In genomic region chr10:93476756-93477155, GRCh38 we compare ENCODE assay signal across 20 cellular contexts. TPM values are rescaled to one million over a fixed set of nuclear protein-coding genes. Genes with fewer than 3 reads are reported as not detected.
A peak's percentile ranks its signal among the peaks of the same experiment; 100 is the strongest.
DNase-seq lines count a peak whose midpoint lies in the region; ATAC-seq and TF ChIP-seq lines count a peak whose summit lies in the region.
"Had no signal": no experiment of that assay in that cellular context is flagged by ENCODE, and none has a peak within 500 bp of the region (broad histone marks: within the 10 kb centered on the region; RNA-seq: fewer than 3 reads in every experiment).

No MANE protein-coding gene starts in this region.

- peak overlapping the region; percentile 54 for H3K27ac Mint-ChIP-seq in mesothelial cell of epicardium
- H3K27ac Mint-ChIP-seq: activated CD4-positive, alpha-beta T cell treated with anti-CD3 and anti-CD28 coated beads for 36 hours; activated naive CD4-positive, alpha-beta T cell treated with anti-CD3 and anti-CD28 coated beads, Interleukin-2, amount 50 U/mL, for 24 hours; activated T-helper 1 cell treated with anti-CD3 and anti-CD28 coated beads, Interleukin-12 subunit alpha, Interleukin-12 subunit beta, Interleukin-2, Interleukin-4 antibody, amounts not matched to agents 30 ng/mL and 10 ng/mL and 1 ng/mL, durations not matched to agents 14 hours and 24 hours and 36 hours; progenitor cell of endocrine pancreas; stimulated activated naive CD8-positive, alpha-beta T cell treated with anti-CD3 and anti-CD28 coated beads, Interleukin-15, amount 100 ng/mL, for 72 hours; T-cell had no signal

- H3K4me3 ChIP-seq in SK-N-SH (ENCODE audit: low read depth in 2 of 2, low read length in 1 of 2) (no peak overlapping the region), uterus (no peak overlapping the region)
- H3K4me3 ChIP-seq: ascending aorta had no signal

- no peak for DNase-seq in SK-N-SH
- no peak for DNase-seq in epithelial cell of prostate (ENCODE audit: low read depth, low spot score)
- no peak for DNase-seq in mesothelial cell of epicardium (ENCODE audit: low spot score in 2 of 2, unreplicated experiment in 2 of 2)
- no peak for DNase-seq in uterus
- no peak for DNase-seq in SHP77 treated with DMSO at 0.1 percent for 48 hours (lab: John Stamatoyannopoulos, UW)
- no peak for DNase-seq in Ammon's horn (ENCODE audit: low spot score)
- DNase-seq: 8988T; activated CD4-positive, alpha-beta T cell treated with anti-CD3 and anti-CD28 coated beads for 36 hours; mesendoderm; NCI-H1417; NCI-H510A treated with DMSO at 0.1 percent for 48 hours; stimulated activated naive CD8-positive, alpha-beta T cell treated with anti-CD3 and anti-CD28 coated beads, Interleukin-15, amount 100 ng/mL, for 72 hours; T-cell had no signal

- ATAC-seq in SK-N-SH treated with all-trans-retinoic acid at 6 μM for 48 hours (no peak), HG03097 (IDR thresholded peaks at IDR 0.05; ENCODE audit: low FRiP score, unreplicated experiment) (no peak)
- ATAC-seq: activated CD4-positive, alpha-beta T cell treated with anti-CD3 and anti-CD28 coated beads for 36 hours; stimulated activated naive CD8-positive, alpha-beta T cell treated with anti-CD3 and anti-CD28 coated beads, Interleukin-15, amount 100 ng/mL, for 72 hours; T-cell had no signal

- WGBS in SK-N-SH (ENCODE audit: low lambda C conversion rate) = 91% methylated on average over 2 of the region's 2 CpGs

- peaks cover 100% of the 10 kb centered on the region for H3K79me2 ChIP-seq in SK-N-SH (ENCODE audit: insufficient read depth)

- intact Hi-C loops in uterus (cut with DNase I; ENCODE audit: low total_unique reads) = no loop called here

- TF ChIP-seq POLR2A in uterus (IDR thresholded peaks at IDR 0.05) = no peak

- no peaks in the 10 kb centered on the region for H4K20me1 ChIP-seq in SK-N-SH (ENCODE audit: insufficient read depth)

- TF ChIP-seq CTCF in SK-N-SH (IDR thresholded peaks at IDR 0.05) = no peak
- TF ChIP-seq CTCF in mesothelial cell of epicardium (IDR thresholded peaks at IDR 0.05; ENCODE audit: unreplicated experiment) = no peak
- TF ChIP-seq CTCF in uterus (IDR thresholded peaks at IDR 0.05) = no peak

- H3F3A ChIP-seq in SK-N-SH (replicated peaks; ENCODE audit: insufficient read depth) = peaks cover 61% of the 10 kb centered on the region

- CTCF ChIA-PET in SK-N-SH (lab: Yijun Ruan, JAX) = interaction anchor here (8.8 to 16.8 kb wide), 2 partner anchors 100 to 101 kb away, joined by 92 to 515 read pairs; no protein-coding TSS in a partner anchor

- no peaks in the 10 kb centered on the region for H3K27me3 Mint-ChIP-seq in mesothelial cell of epicardium (ENCODE audit: low read depth)
- H3K27me3 Mint-ChIP-seq: activated CD4-positive, alpha-beta T cell treated with anti-CD3 and anti-CD28 coated beads for 36 hours; progenitor cell of endocrine pancreas; stimulated activated naive CD8-positive, alpha-beta T cell treated with anti-CD3 and anti-CD28 coated beads, Interleukin-15, amount 100 ng/mL, for 72 hours had no signal

- H3K27me3 ChIP-seq in SK-N-SH (ENCODE audit: insufficient read depth) (no peaks in the 10 kb centered on the region), uterus (no peaks in the 10 kb centered on the region)
- H3K27me3 ChIP-seq: ascending aorta had no signal

- no peak overlapping the region for H2AFZ ChIP-seq in SK-N-SH (ENCODE audit: low read depth)

- peaks cover 0 to 23% of the 10 kb centered on the region in 2 experiments for H3K36me3 ChIP-seq in SK-N-SH (replicated peaks in 1 of 2; ENCODE audit: control insufficient read depth in 1 of 2, insufficient read depth in 2 of 2, low read length in 1 of 2)
- H3K36me3 ChIP-seq in uterus = no peaks in the 10 kb centered on the region

- H3K9me3 ChIP-seq in SK-N-SH (no peaks in the 10 kb centered on the region), uterus (no peaks in the 10 kb centered on the region)
- H3K9me3 ChIP-seq: ascending aorta had no signal

- H3K27ac ChIP-seq in SK-N-SH (ENCODE audit: low read depth in 2 of 2, low read length in 1 of 2) (peak overlapping the region in 1 of 2 experiments; percentile 99; a peak in 2 of 4 replicates), epithelial cell of prostate (peak overlapping the region; percentile 99), uterus (peak overlapping the region; percentile 1 to 89)
- H3K27ac ChIP-seq: HL-60 had no signal

- H3K4me1 Mint-ChIP-seq in mesothelial cell of epicardium = peaks cover 47% of the 10 kb centered on the region

- H3K9me3 Mint-ChIP-seq in mesothelial cell of epicardium = no peaks in the 10 kb centered on the region
- H3K9me3 Mint-ChIP-seq: activated naive CD4-positive, alpha-beta T cell treated with anti-CD3 and anti-CD28 coated beads, Interleukin-2, amount 50 U/mL, for 24 hours; activated T-helper 1 cell treated with anti-CD3 and anti-CD28 coated beads, Interleukin-12 subunit alpha, Interleukin-12 subunit beta, Interleukin-2, Interleukin-4 antibody, amounts not matched to agents 30 ng/mL and 10 ng/mL and 1 ng/mL, durations not matched to agents 14 hours and 24 hours and 36 hours; stimulated activated naive CD8-positive, alpha-beta T cell treated with anti-CD3 and anti-CD28 coated beads, Interleukin-15, amount 100 ng/mL, for 72 hours; T-cell had no signal

- TF ChIP-seq RAD21 in SK-N-SH (IDR thresholded peaks at IDR 0.05; ENCODE audit: low read length) = no peak

- TF ChIP-seq EP300 in SK-N-SH (IDR thresholded peaks at IDR 0.05; ENCODE audit: borderline replicate concordance in 1 of 2, low read depth in 1 of 2, low read length in 1 of 2) = no peak

- no peak overlapping the region for H3K4me2 ChIP-seq in SK-N-SH

- no peaks in the 10 kb centered on the region for H3K9me2 ChIP-seq in SK-N-SH

- H3K36me3 Mint-ChIP-seq in mesothelial cell of epicardium = no peaks in the 10 kb centered on the region
- H3K36me3 Mint-ChIP-seq: activated naive CD4-positive, alpha-beta T cell treated with anti-CD3 and anti-CD28 coated beads, Interleukin-2, amount 50 U/mL, for 24 hours; T-cell had no signal

- POLR2A ChIA-PET in SK-N-SH (lab: Yijun Ruan, JAX) = no interaction called here

- H3K4me3 Mint-ChIP-seq in mesothelial cell of epicardium = no peak overlapping the region
- H3K4me3 Mint-ChIP-seq: activated CD4-positive, alpha-beta T cell treated with anti-CD3 and anti-CD28 coated beads for 36 hours; activated naive CD4-positive, alpha-beta T cell treated with anti-CD3 and anti-CD28 coated beads, Interleukin-2, amount 50 U/mL, for 24 hours; activated T-helper 1 cell treated with anti-CD3 and anti-CD28 coated beads, Interleukin-12 subunit alpha, Interleukin-12 subunit beta, Interleukin-2, Interleukin-4 antibody, amounts not matched to agents 30 ng/mL and 10 ng/mL and 1 ng/mL, durations not matched to agents 14 hours and 24 hours and 36 hours; stimulated activated naive CD8-positive, alpha-beta T cell treated with anti-CD3 and anti-CD28 coated beads, Interleukin-15, amount 100 ng/mL, for 72 hours; T-cell had no signal

- H3K4me1 ChIP-seq in SK-N-SH (ENCODE audit: control insufficient read depth in 1 of 2, insufficient read depth in 2 of 2, low read depth in 1 of 2, low read length in 1 of 2) (peaks cover 10 to 24% of the 10 kb centered on the region in 2 experiments; a peak in 2 of 4 replicates), uterus (peaks cover 0 to 4% of the 10 kb centered on the region in 2 donors)

- H3K9ac ChIP-seq in SK-N-SH = peak overlapping the region; percentile 12; the same call in 1 of the 2 replicates

TF ChIP-seq in SK-N-SH treated with all-trans-retinoic acid at 6 μM for 48 hours, 23 proteins besides CTCF, POLR2A, EP300 and RAD21:
- no peak for TF ChIP-seq ZNF70 (CRISPR knock-in tag; IDR thresholded peaks at IDR 0.05)
- no peak for TF ChIP-seq ZNF8 (CRISPR knock-in tag; IDR thresholded peaks at IDR 0.05)
- no peak for TF ChIP-seq TCF4 (CRISPR knock-in tag; IDR thresholded peaks at IDR 0.05; ENCODE audit: borderline replicate concordance)
- TF ChIP-seq CSRNP3 (CRISPR knock-in tag; IDR thresholded peaks at IDR 0.05) = no peak
- no peak for TF ChIP-seq ISL1 (CRISPR knock-in tag; IDR thresholded peaks at IDR 0.05)
- TF ChIP-seq TOX (CRISPR knock-in tag; IDR thresholded peaks at IDR 0.05; ENCODE audit: borderline replicate concordance) = no peak
- TF ChIP-seq CREB5 (CRISPR knock-in tag; IDR thresholded peaks at IDR 0.05; ENCODE audit: low read depth) = no peak
- no peak for TF ChIP-seq ARNTL (CRISPR knock-in tag; IDR thresholded peaks at IDR 0.05; ENCODE audit: borderline replicate concordance, low read depth)
- TF ChIP-seq RARB (CRISPR knock-in tag; IDR thresholded peaks at IDR 0.05) = no peak

RNA-seq across cellular contexts. Expression of gene MYOF, which starts 5.4 kb away (rescaled TPM):
- polyA plus RNA-seq in SK-N-SH (2012; rRNA removed) = 103 and 134 TPM in 2 replicates
- 116 and 117 TPM in 2 replicates for polyA plus RNA-seq in SK-N-SH (2012; cell fraction: cytosol; rRNA removed)
- polyA plus RNA-seq in SK-N-SH (2012; cell fraction: nucleus; rRNA removed) = 121 and 175 TPM in 2 replicates
- 53.3 to 58.5 TPM (median 56.0 TPM) in 3 replicates for total RNA-seq in mesothelial cell of epicardium
- 100 to 1,000 TPM in 2 of 4 donors, 10 to 100 TPM in 2; 41.2 to 114 (median 86.9) TPM for total RNA-seq in uterus

RNA-seq across cellular contexts. Expression of gene CEP55, which starts 19.7 kb away (rescaled TPM):
- 9.8 and 11.3 TPM in 2 replicates for polyA plus RNA-seq in SK-N-SH (2012; rRNA removed)
- polyA plus RNA-seq in SK-N-SH (2012; cell fraction: cytosol; rRNA removed) = 14.8 and 16.8 TPM in 2 replicates
- polyA plus RNA-seq in SK-N-SH (2012; cell fraction: nucleus; rRNA removed) = 3.9 and 8.0 TPM in 2 replicates
- total RNA-seq in mesothelial cell of epicardium (6.0 to 6.3 TPM (median 6.0 TPM) in 3 replicates), uterus (10 to 100 TPM in 1 of 4 donors, under 1 TPM in 1, not detected in 2; under 0.01 to 13.8 TPM)
- total RNA-seq: ascending aorta had no signal
